In the genomic region with DNA sequence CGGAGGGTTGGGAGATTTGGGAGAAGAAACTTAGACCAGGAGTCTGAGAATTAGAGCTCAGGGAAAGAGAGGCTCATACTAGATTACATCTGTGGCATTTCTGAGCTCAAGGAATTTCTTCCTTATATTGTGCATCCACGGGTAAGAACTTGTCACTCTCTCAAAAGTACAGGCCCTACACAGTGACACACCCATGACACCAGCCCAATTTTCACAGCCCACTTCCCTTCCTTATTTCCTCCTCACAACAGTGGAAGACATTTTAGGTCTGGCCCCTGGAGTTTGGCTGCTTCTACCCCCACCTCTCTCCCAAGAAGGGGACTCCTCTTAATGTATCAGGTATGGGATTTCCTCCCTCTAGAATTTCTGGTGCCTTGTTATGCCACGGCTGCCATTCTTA, we compare ENCODE assay signal across 1 cellular context.
TF ChIP-seq lines count a peak whose summit lies in the region.

No MANE protein-coding gene starts in this region.

TF ChIP-seq in endothelial cell of umbilical vein, 7 proteins besides CTCF, POLR2A, EP300 and RAD21:
- TF ChIP-seq JUN (IDR thresholded peaks at IDR 0.05; ENCODE audit: borderline replicate concordance, insufficient read depth, insufficient read length, low read depth): no peak
- TF ChIP-seq, protein P1, sequence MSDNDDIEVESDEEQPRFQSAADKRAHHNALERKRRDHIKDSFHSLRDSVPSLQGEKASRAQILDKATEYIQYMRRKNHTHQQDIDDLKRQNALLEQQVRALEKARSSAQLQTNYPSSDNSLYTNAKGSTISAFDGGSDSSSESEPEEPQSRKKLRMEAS (IDR thresholded peaks at IDR 0.05; ENCODE audit: insufficient read depth, insufficient read length): no peak
- TF ChIP-seq FOS (IDR thresholded peaks at IDR 0.05; ENCODE audit: borderline replicate concordance, insufficient read depth, low read length): no peak
- no peak for TF ChIP-seq EZH2 (IDR thresholded peaks at IDR 0.05; ENCODE audit: borderline replicate concordance, low read depth, low read length, severe bottlenecking)
- TF ChIP-seq POLR2AphosphoS5 (IDR thresholded peaks at IDR 0.05; ENCODE audit: insufficient read depth, low read depth, low read length): no peak
- no peak for TF ChIP-seq MYC (IDR thresholded peaks at IDR 0.05; ENCODE audit: low read depth, low read length)
- no peak for TF ChIP-seq GATA2 (IDR thresholded peaks at IDR 0.05; ENCODE audit: insufficient read depth, insufficient read length, low read depth, low read length)
